In the genomic region with DNA sequence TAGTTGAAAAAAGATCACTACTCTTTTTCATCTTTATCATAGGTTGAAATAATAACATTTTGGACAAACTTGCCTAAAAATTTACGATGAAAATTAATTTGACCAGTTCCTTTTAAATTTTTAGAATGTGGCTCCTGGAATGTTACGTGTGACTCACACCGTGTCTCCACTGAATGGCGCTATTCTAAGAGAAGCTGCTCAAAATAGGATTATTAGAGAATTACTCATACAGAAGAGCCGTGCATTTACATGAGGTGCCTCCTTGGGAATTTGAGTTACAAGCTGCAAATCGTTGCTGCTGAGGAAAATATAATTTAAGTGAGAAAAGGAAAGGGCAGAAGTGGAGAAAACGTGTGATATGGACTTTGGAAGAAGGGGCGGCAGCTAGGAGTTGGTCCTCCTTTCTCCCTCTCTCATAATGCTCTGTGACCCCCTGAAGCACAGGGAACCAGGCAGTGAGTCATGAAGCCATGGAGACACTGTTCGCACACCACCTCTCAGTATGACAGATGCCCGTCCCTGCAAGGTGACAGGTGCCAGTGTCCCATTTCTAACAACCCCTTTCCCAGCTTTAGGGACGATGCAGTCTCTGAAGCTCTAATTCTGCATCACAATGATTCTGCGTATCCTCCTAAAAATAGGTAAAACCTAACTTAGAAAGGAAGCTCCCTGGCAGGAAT, we compare ENCODE assay signal across 14 cellular contexts.
"Had no signal": no experiment of that assay in that cellular context is flagged by ENCODE, and none has a peak within 500 bp of the region (broad histone marks: within the 10 kb centered on the region; RNA-seq: fewer than 3 reads in every experiment).

No MANE protein-coding gene starts in this region.

- H3K9me3 ChIP-seq: body of pancreas, gastroesophageal sphincter, tibial artery had no signal

- H3K27ac Mint-ChIP-seq: activated CD8-positive, alpha-beta T cell treated with anti-CD3 and anti-CD28 coated beads for 36 hours; activated naive CD8-positive, alpha-beta T cell treated with anti-CD3 and anti-CD28 coated beads, Interleukin-2, amount 50 U/mL, for 24 hours; dendritic cell treated with granulocyte-macrophage colony-stimulating factor and Interleukin-4, amounts not matched to agents 40 ng/mL and 50 ng/mL, for 4 days; effector memory CD8-positive, alpha-beta T cell had no signal

- H2AFZ ChIP-seq: parathyroid adenoma had no signal

- H3K9ac ChIP-seq: parathyroid adenoma had no signal

- H3K4me1 Mint-ChIP-seq: activated naive CD8-positive, alpha-beta T cell treated with anti-CD3 and anti-CD28 coated beads, Interleukin-2, amount 50 U/mL, for 24 hours had no signal

- H3K27me3 Mint-ChIP-seq: activated CD8-positive, alpha-beta T cell treated with anti-CD3 and anti-CD28 coated beads for 36 hours; activated naive CD8-positive, alpha-beta T cell treated with anti-CD3 and anti-CD28 coated beads, Interleukin-2, amount 50 U/mL, for 24 hours; dendritic cell treated with granulocyte-macrophage colony-stimulating factor and Interleukin-4, amounts not matched to agents 40 ng/mL and 50 ng/mL, for 4 days; effector memory CD8-positive, alpha-beta T cell had no signal

- H3K4me1 ChIP-seq: body of pancreas, gastroesophageal sphincter, parathyroid adenoma, tibial artery had no signal

- H3K36me3 ChIP-seq: gastroesophageal sphincter, tibial artery had no signal

- DNase-seq: activated CD8-positive, alpha-beta memory T cell treated with anti-CD3 and anti-CD28 coated beads, Interleukin-2, amount 50 U/mL, for 4 hours; activated CD8-positive, alpha-beta T cell treated with anti-CD3 and anti-CD28 coated beads for 36 hours; activated naive CD4-positive, alpha-beta T cell treated with Interleukin-2 at 50 U/mL for 16 hours; activated naive CD8-positive, alpha-beta T cell treated with anti-CD3 and anti-CD28 coated beads, Interleukin-2, amount 50 U/mL, for 24 hours; body of pancreas; cerebellar nuclear complex; effector memory CD8-positive, alpha-beta T cell; kidney; mesendoderm; tibial artery had no signal

- H3K4me3 ChIP-seq: body of pancreas, gastroesophageal sphincter, tibial artery had no signal

- H3K4me3 Mint-ChIP-seq: activated CD8-positive, alpha-beta T cell treated with anti-CD3 and anti-CD28 coated beads for 36 hours; activated naive CD8-positive, alpha-beta T cell treated with anti-CD3 and anti-CD28 coated beads, Interleukin-2, amount 50 U/mL, for 24 hours; dendritic cell treated with granulocyte-macrophage colony-stimulating factor and Interleukin-4, amounts not matched to agents 40 ng/mL and 50 ng/mL, for 4 days; effector memory CD8-positive, alpha-beta T cell; neural crest cell had no signal

- ATAC-seq: activated CD8-positive, alpha-beta T cell treated with anti-CD3 and anti-CD28 coated beads for 36 hours; activated naive CD8-positive, alpha-beta T cell treated with anti-CD3 and anti-CD28 coated beads, Interleukin-2, amount 50 U/mL, for 24 hours; body of pancreas; effector memory CD8-positive, alpha-beta T cell; gastroesophageal sphincter had no signal

- H3K9me3 Mint-ChIP-seq: activated CD8-positive, alpha-beta T cell treated with anti-CD3 and anti-CD28 coated beads for 36 hours; activated naive CD8-positive, alpha-beta T cell treated with anti-CD3 and anti-CD28 coated beads, Interleukin-2, amount 50 U/mL, for 24 hours had no signal

- H3K79me2 ChIP-seq: parathyroid adenoma had no signal

- H3K27me3 ChIP-seq: body of pancreas, gastroesophageal sphincter, tibial artery had no signal

- H3K27ac ChIP-seq: body of pancreas, gastroesophageal sphincter, parathyroid adenoma, tibial artery had no signal
